In the genomic region with DNA sequence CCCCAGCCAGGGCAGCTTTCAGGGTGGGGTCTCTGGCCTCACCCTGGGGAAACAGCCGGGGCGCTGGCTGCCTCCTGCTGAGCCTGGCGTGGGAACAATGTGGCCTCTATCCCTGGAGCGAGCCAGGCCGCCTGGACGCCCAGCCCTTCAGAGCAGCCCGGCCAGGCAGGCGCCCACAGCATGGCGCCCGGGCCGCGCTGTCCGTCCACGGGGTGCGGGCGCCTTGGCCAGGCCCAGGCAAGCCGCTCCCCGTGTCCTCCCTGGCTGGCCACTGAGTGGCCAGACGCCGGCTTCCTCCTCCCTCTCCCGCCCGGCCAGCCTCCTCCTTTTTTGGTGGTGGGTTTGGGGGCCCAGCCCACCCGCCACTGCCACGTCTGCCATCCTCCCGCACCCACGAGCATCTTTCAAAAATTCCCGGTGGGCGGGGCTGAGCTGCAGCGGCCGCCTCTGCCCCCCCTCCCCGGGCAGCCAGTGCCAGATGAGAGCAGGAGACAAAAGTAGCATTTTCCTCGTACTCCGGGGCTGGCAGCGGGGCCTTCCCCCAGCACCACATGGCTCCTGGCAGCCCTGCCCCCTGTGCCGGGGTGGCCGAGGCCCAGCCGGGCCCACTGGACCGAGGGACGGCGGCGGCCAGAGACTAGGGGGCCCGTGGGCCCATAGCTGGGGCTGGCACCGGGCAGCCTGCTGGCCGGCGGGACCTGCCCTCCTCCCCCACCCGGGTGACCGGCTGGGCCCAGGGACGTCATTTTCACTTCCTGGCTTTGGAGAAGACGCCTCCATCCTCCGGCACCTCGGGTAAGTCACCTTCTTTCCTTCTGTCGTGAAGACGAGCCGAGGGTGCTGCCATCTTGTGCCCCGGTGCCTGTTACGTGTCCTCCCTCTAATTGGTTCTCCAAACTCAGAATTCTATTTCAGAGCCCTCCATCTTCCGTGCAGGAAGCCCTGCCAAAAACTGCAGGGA, we compare ENCODE assay signal across 9 cellular contexts.
A peak's percentile ranks its signal among the peaks of the same experiment; 100 is the strongest.
DNase-seq lines count a peak whose midpoint lies in the region; ATAC-seq and TF ChIP-seq lines count a peak whose summit lies in the region.
"Had no signal": no experiment of that assay in that cellular context is flagged by ENCODE, and none has a peak within 500 bp of the region (broad histone marks: within the 10 kb centered on the region; RNA-seq: fewer than 3 reads in every experiment).

No MANE protein-coding gene starts in this region.

- H3K27me3 ChIP-seq in BJ (ENCODE audit: control insufficient read depth, insufficient read depth, low read length): no peaks in the 10 kb centered on the region
- H3K27me3 ChIP-seq in endocrine pancreas (ENCODE audit: control insufficient read depth, insufficient read depth, low read length): no peaks in the 10 kb centered on the region
- no peaks in the 10 kb centered on the region for H3K27me3 ChIP-seq in GM23338 (ENCODE audit: insufficient read depth)
- H3K27me3 ChIP-seq in SJCRH30: no peaks in the 10 kb centered on the region; the same call in 1 of the 2 replicates
- H3K27me3 ChIP-seq: neutrophil had no signal

- H3K4me1 Mint-ChIP-seq in nephron (peaks cover 55% of the 10 kb centered on the region), GM23338 (peaks cover 38% of the 10 kb centered on the region)

- H3K27ac Mint-ChIP-seq in nephron (peak overlapping the region in 2 of 3 experiments; percentile 70 to 83), GM23338 (no peak overlapping the region)

- POLR2A ChIA-PET in BJ (lab: Charles Lee): interaction anchor here (0.6 to 1.0 kb wide), 4 partner anchors 11 to 392 kb away, joined by 4 to 8 read pairs (median 6); no protein-coding TSS in a partner anchor

- H3K27me3 Mint-ChIP-seq in nephron (ENCODE audit: low read depth) (peaks cover 3% of the 10 kb centered on the region), GM23338 (ENCODE audit: insufficient read depth, low read depth, poor library complexity) (peaks cover 19% of the 10 kb centered on the region)

- no peak for TF ChIP-seq CTCF in BJ (IDR thresholded peaks at IDR 0.05; ENCODE audit: insufficient read depth, low read depth, low read length)
- no peak for TF ChIP-seq CTCF in nephron (IDR thresholded peaks at IDR 0.05; ENCODE audit: unreplicated experiment in 3 of 3)
- TF ChIP-seq CTCF in GM23338 (conservative IDR thresholded peaks at IDR 0.05; ENCODE audit: low read depth in 2 of 2): no peak

- H3K27ac ChIP-seq in GM23338 (ENCODE audit: low read depth): no peak overlapping the region
- H3K27ac ChIP-seq in SJCRH30: no peak overlapping the region
- H3K27ac ChIP-seq: neutrophil had no signal

- peaks cover 70% of the 10 kb centered on the region for H3K79me2 ChIP-seq in GM23338 (replicated peaks; ENCODE audit: insufficient read depth)

- no peak for ATAC-seq in GM23338
- no peak for ATAC-seq in HG03025 (IDR thresholded peaks at IDR 0.05; ENCODE audit: low FRiP score, unreplicated experiment)

- DNase-seq in BJ (ENCODE audit: low read depth): no peak
- DNase-seq in NCI-H524 (lab: John Stamatoyannopoulos, UW): peak; percentile 60 to 80
- no peak for DNase-seq in GM23338 (ENCODE audit: low spot score)
- DNase-seq in NCI-H345 treated with DMSO at 0.1 percent for 48 hours (lab: John Stamatoyannopoulos, UW; ENCODE audit: unreplicated experiment): no peak
- DNase-seq in SJCRH30: no peak

- no peaks in the 10 kb centered on the region for H3K4me1 ChIP-seq in endocrine pancreas (ENCODE audit: control insufficient read depth, insufficient read depth, low read length)
- peaks cover 38% of the 10 kb centered on the region for H3K4me1 ChIP-seq in GM23338 (ENCODE audit: insufficient read depth)
- H3K4me1 ChIP-seq in SJCRH30: peaks cover 17% of the 10 kb centered on the region

- H3K9me2 ChIP-seq in GM23338 (ENCODE audit: insufficient read depth): no peaks in the 10 kb centered on the region

- peaks cover 37% of the 10 kb centered on the region for H3K36me3 ChIP-seq in BJ (ENCODE audit: control insufficient read depth, insufficient read depth, low read length)
- no peaks in the 10 kb centered on the region for H3K36me3 ChIP-seq in endocrine pancreas (ENCODE audit: control insufficient read depth, insufficient read depth, low read length)
- H3K36me3 ChIP-seq in GM23338 (ENCODE audit: insufficient read depth): no peaks in the 10 kb centered on the region
- H3K36me3 ChIP-seq in SJCRH30: peaks cover 60% of the 10 kb centered on the region

- CTCF ChIA-PET in BJ (lab: Yijun Ruan, JAX): interaction anchor here (1.0 to 2.4 kb wide), 5 partner anchors 32 to 74 kb away, joined by 3 to 15 read pairs (median 3); no protein-coding TSS in a partner anchor

- H3K9me3 ChIP-seq in endocrine pancreas (ENCODE audit: control insufficient read depth, low read length) (no peaks in the 10 kb centered on the region), SJCRH30 (replicated peaks) (no peaks in the 10 kb centered on the region)
- H3K9me3 ChIP-seq: neutrophil had no signal

- peaks cover 10% of the 10 kb centered on the region; the same call in 1 of the 2 replicates for H3F3A ChIP-seq in GM23338 (replicated peaks; ENCODE audit: low read depth)

- no peak overlapping the region for H2AFZ ChIP-seq in GM23338

- H3K9ac ChIP-seq in endocrine pancreas (ENCODE audit: control insufficient read depth, insufficient read depth, low read length): peak overlapping the region; percentile 31

- H3K4me3 ChIP-seq in BJ (ENCODE audit: low read depth, low read length) (peak overlapping the region; percentile 98), endocrine pancreas (ENCODE audit: control insufficient read depth, insufficient read depth, low read length) (no peak overlapping the region), GM23338 (no peak overlapping the region), SJCRH30 (no peak overlapping the region)

- H3K4me3 Mint-ChIP-seq in nephron (peak overlapping the region in 1 of 3 experiments; percentile 77), GM23338 (no peak overlapping the region)

- H3K36me3 Mint-ChIP-seq in nephron (ENCODE audit: low read depth) (no peaks in the 10 kb centered on the region), GM23338 (ENCODE audit: low read depth) (no peaks in the 10 kb centered on the region; the same call in 2 of the 3 replicates)

- no peaks in the 10 kb centered on the region for H4K20me1 ChIP-seq in GM23338 (replicated peaks; ENCODE audit: insufficient read depth)

- no peak overlapping the region for H3K4me2 ChIP-seq in GM23338

- no peaks in the 10 kb centered on the region for H3K9me3 Mint-ChIP-seq in nephron
- no peaks in the 10 kb centered on the region for H3K9me3 Mint-ChIP-seq in GM23338

TF ChIP-seq in GM23338, 12 proteins besides CTCF, POLR2A, EP300 and RAD21:
- TF ChIP-seq POLR2AphosphoS5 (IDR thresholded peaks at IDR 0.05; ENCODE audit: low read depth): no peak
- TF ChIP-seq REST (IDR thresholded peaks at IDR 0.05; ENCODE audit: unreplicated experiment): no peak
- no peak for TF ChIP-seq CREB1 (CRISPR knock-in tag; IDR thresholded peaks at IDR 0.05; ENCODE audit: low read depth)
- TF ChIP-seq STAT1 (IDR thresholded peaks at IDR 0.05; ENCODE audit: unreplicated experiment): no peak
- TF ChIP-seq EZH2phosphoT487 (IDR thresholded peaks at IDR 0.05; ENCODE audit: unreplicated experiment): no peak
- TF ChIP-seq, protein P1, sequence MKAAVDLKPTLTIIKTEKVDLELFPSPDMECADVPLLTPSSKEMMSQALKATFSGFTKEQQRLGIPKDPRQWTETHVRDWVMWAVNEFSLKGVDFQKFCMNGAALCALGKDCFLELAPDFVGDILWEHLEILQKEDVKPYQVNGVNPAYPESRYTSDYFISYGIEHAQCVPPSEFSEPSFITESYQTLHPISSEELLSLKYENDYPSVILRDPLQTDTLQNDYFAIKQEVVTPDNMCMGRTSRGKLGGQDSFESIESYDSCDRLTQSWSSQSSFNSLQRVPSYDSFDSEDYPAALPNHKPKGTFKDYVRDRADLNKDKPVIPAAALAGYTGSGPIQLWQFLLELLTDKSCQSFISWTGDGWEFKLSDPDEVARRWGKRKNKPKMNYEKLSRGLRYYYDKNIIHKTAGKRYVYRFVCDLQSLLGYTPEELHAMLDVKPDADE (IDR thresholded peaks at IDR 0.05): no peak

Comparison
In these comparisons a context has a peak if more than half of its experiments do, and no peak if none do; other contexts are left out.
1. DNase-seq: peak in NCI-H524 (2 of 2); none in BJ (single experiment), GM23338 (single experiment), NCI-H345 treated with DMSO at 0.1 percent for 48 hours (single experiment) and SJCRH30 (0 of 2).